Comparison of ENCODE assay signal across 26 cellular contexts in the genomic region with DNA sequence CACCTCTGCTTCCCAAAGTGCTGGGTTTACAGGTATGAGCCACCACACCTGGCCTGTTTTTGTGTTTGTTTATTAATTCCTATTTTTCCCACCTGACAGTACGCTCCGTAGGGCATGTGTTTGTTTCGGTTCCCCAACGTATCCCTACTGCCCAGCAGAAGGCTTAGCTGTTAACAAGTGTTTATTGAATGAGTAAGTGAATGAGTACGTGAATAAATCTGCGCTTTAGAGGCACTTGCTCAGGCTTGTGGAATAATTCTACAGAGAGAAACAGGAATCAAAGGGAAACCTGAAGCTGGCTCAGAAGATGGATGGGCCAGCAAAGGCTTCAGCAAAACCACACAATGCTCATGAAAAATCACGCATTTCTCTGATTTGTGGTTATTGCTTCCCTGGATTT.
DNase-seq lines count a peak whose midpoint lies in the region; ATAC-seq, FAIRE-seq and TF ChIP-seq lines count a peak whose summit lies in the region.
"Had no signal": no experiment of that assay in that cellular context is flagged by ENCODE, and none has a peak within 500 bp of the region (broad histone marks: within the 10 kb centered on the region; RNA-seq: fewer than 3 reads in every experiment).

No MANE protein-coding gene starts in this region.

- ATAC-seq in RWPE2 (ENCODE audit: low read depth) (peak; percentile 55; the same call in 1 of the 3 replicates), foreskin keratinocyte (peak; percentile 48), GM19324 (IDR thresholded peaks at IDR 0.05; ENCODE audit: low FRiP score, unreplicated experiment) (no peak)
- ATAC-seq: GM12878 had no signal

- no peak overlapping the region for H3K4me3 Mint-ChIP-seq in endothelial cell (ENCODE audit: unreplicated experiment)
- H3K4me3 Mint-ChIP-seq: CD14-positive monocyte; CD4-positive, alpha-beta memory T cell; CD4-positive, CD25-positive, alpha-beta regulatory T cell; CD8-positive, alpha-beta memory T cell had no signal

- H3K27ac Mint-ChIP-seq in endothelial cell (ENCODE audit: unreplicated experiment) = no peak overlapping the region
- H3K27ac Mint-ChIP-seq: CD14-positive monocyte; CD8-positive, alpha-beta memory T cell had no signal

- DNase-seq in RWPE2 (ENCODE audit: low spot score) (no peak), bronchial epithelial cell (ENCODE audit: low read depth) (peak; percentile 84), epithelial cell of prostate (ENCODE audit: low read depth, low spot score) (peak; percentile 43), foreskin keratinocyte (peak; percentile 45 to 48), NCI-H226 (no peak), endothelial cell (ENCODE audit: low spot score) (no peak)
- DNase-seq: 8988T; ACHN; BE2C; C1 segment of cervical spinal cord; CD4-positive, alpha-beta memory T cell; CD4-positive, CD25-positive, alpha-beta regulatory T cell; CD8-positive, alpha-beta memory T cell; COR-L47; DMS 273 treated with DMSO at 0.1 percent for 48 hours; DMS53; DND-41; EL; GDM1 had no signal

- H3K9me3 Mint-ChIP-seq in endothelial cell (ENCODE audit: unreplicated experiment) = no peaks in the 10 kb centered on the region
- H3K9me3 Mint-ChIP-seq: CD8-positive, alpha-beta memory T cell had no signal

- H3K36me3 ChIP-seq in RWPE2 (ENCODE audit: low read depth) (no peaks in the 10 kb centered on the region), bronchial epithelial cell (ENCODE audit: control insufficient read depth, insufficient read depth, low read length) (no peaks in the 10 kb centered on the region)
- H3K36me3 ChIP-seq: BE2C, BLaER1 had no signal

- no peak overlapping the region for H3K27ac ChIP-seq in RWPE2 (ENCODE audit: poor library complexity, severe bottlenecking)
- no peak overlapping the region for H3K27ac ChIP-seq in epithelial cell of prostate
- no peak overlapping the region for H3K27ac ChIP-seq in foreskin keratinocyte
- H3K27ac ChIP-seq: BLaER1 had no signal

- FAIRE-seq in bronchial epithelial cell (lab: Jason Lieb, UNC) = no peak
- FAIRE-seq: A204.1, GM12878, GM12892, GM18507 had no signal

- H3K27me3 Mint-ChIP-seq in endothelial cell (ENCODE audit: unreplicated experiment) = peaks cover 7% of the 10 kb centered on the region
- H3K27me3 Mint-ChIP-seq: CD4-positive, alpha-beta memory T cell; CD4-positive, CD25-positive, alpha-beta regulatory T cell had no signal

- H3K27me3 ChIP-seq in RWPE2 (ENCODE audit: insufficient read depth, poor library complexity, severe bottlenecking) = no peaks in the 10 kb centered on the region
- no peaks in the 10 kb centered on the region for H3K27me3 ChIP-seq in bronchial epithelial cell (ENCODE audit: control insufficient read depth, insufficient read depth, low read length)
- no peaks in the 10 kb centered on the region for H3K27me3 ChIP-seq in foreskin keratinocyte
- H3K27me3 ChIP-seq: BE2C, BLaER1 had no signal

- peaks cover 4% of the 10 kb centered on the region for H3K4me1 Mint-ChIP-seq in endothelial cell (ENCODE audit: unreplicated experiment)
- H3K4me1 Mint-ChIP-seq: CD14-positive monocyte; CD8-positive, alpha-beta memory T cell had no signal

- H3K4me1 ChIP-seq in RWPE2 (ENCODE audit: insufficient read depth, poor library complexity, severe bottlenecking) (no peaks in the 10 kb centered on the region), foreskin keratinocyte (no peaks in the 10 kb centered on the region)
- H3K4me1 ChIP-seq: BE2C, BLaER1 had no signal

- H3K4me3 ChIP-seq in RWPE2 (ENCODE audit: severe bottlenecking) (no peak overlapping the region), bronchial epithelial cell (ENCODE audit: low read depth, low read length) (no peak overlapping the region)
- H3K4me3 ChIP-seq: BLaER1, GM12878 had no signal

- TF ChIP-seq CTCF in RWPE2 (IDR thresholded peaks at IDR 0.05; ENCODE audit: poor library complexity, severe bottlenecking) (no peak), bronchial epithelial cell (IDR thresholded peaks at IDR 0.05; ENCODE audit: insufficient read depth, low read length, severe bottlenecking) (no peak), foreskin keratinocyte (conservative IDR thresholded peaks at IDR 0.05) (no peak), endothelial cell (IDR thresholded peaks at IDR 0.05; ENCODE audit: unreplicated experiment) (no peak)

- no peaks in the 10 kb centered on the region for H3K9me3 ChIP-seq in RWPE2 (ENCODE audit: severe bottlenecking)
- H3K9me3 ChIP-seq: BE2C, BLaER1 had no signal

- H3K36me3 Mint-ChIP-seq in endothelial cell (ENCODE audit: low read depth, unreplicated experiment) = no peaks in the 10 kb centered on the region
- H3K36me3 Mint-ChIP-seq: CD14-positive monocyte; CD4-positive, alpha-beta memory T cell had no signal

Comparison
In these comparisons a context has a peak if more than half of its experiments do, and no peak if none do; other contexts are left out.
1. DNase-seq: peak in bronchial epithelial cell (single experiment), epithelial cell of prostate (single experiment) and foreskin keratinocyte (2 of 2); none in RWPE2 (single experiment), NCI-H226 (single experiment) and endothelial cell (single experiment).